9 cellular contexts compared by ENCODE assay signal in genomic region chr6:56749632-56750151, GRCh38.
DNase-seq lines count a peak whose midpoint lies in the region; ATAC-seq and TF ChIP-seq lines count a peak whose summit lies in the region.
"Had no signal": no experiment of that assay in that cellular context is flagged by ENCODE, and none has a peak within 500 bp of the region (broad histone marks: within the 10 kb centered on the region; RNA-seq: fewer than 3 reads in every experiment).

No MANE protein-coding gene starts in this region.

- peak; percentile 58 to 91 for ATAC-seq in activated naive CD4-positive, alpha-beta T cell treated with anti-CD3 and anti-CD28 coated beads, Interleukin-2, amount 50 U/mL, for 72 hours
- ATAC-seq in SK-N-SH treated with all-trans-retinoic acid at 6 μM for 48 hours (peak; percentile 68), thoracic aorta (ENCODE audit: insufficient number of reproducible peaks, low FRiP score, low read depth) (peak; percentile 63)

- H3K27ac ChIP-seq in thoracic aorta, result peak overlapping the region in 1 of 2 donors; percentile 55

- no peaks in the 10 kb centered on the region for H3K27me3 ChIP-seq in thoracic aorta (replicated peaks; ENCODE audit: insufficient read depth)

- H3K4me3 ChIP-seq in thoracic aorta, result no peak overlapping the region

- no peaks in the 10 kb centered on the region for H3K36me3 Mint-ChIP-seq in activated naive CD4-positive, alpha-beta T cell treated with anti-CD3 and anti-CD28 coated beads, Interleukin-2, amount 50 U/mL, for 72 hours

- peaks cover 36 to 55% of the 10 kb centered on the region in 2 donors for H3K4me1 ChIP-seq in thoracic aorta (ENCODE audit: control insufficient read depth in 1 of 2, low read depth in 2 of 2)

- no peak overlapping the region for H3K27ac Mint-ChIP-seq in activated naive CD4-positive, alpha-beta T cell treated with anti-CD3 and anti-CD28 coated beads, Interleukin-2, amount 50 U/mL, for 72 hours

- no peak for TF ChIP-seq CTCF in thoracic aorta (IDR thresholded peaks at IDR 0.05)

- no peaks in the 10 kb centered on the region for H3K9me3 Mint-ChIP-seq in activated naive CD4-positive, alpha-beta T cell treated with anti-CD3 and anti-CD28 coated beads, Interleukin-2, amount 50 U/mL, for 72 hours

- no peak for DNase-seq in activated naive CD4-positive, alpha-beta T cell treated with anti-CD3 and anti-CD28 coated beads, Interleukin-2, amount 50 U/mL, for 72 hours (ENCODE audit: low spot score in 2 of 2)
- no peak for DNase-seq in activated naive CD4-positive, alpha-beta T cell treated with Interleukin-2 at 50 U/mL for 16 hours
- DNase-seq in fibroblast of the conjunctiva (ENCODE audit: low read depth) (peak; percentile 23), thoracic aorta (ENCODE audit: low spot score) (peak; percentile 24), activated T-cell treated with anti-CD3 and anti-CD28 coated beads for 4 hours (no peak)
- no peak for DNase-seq in stimulated activated CD4-positive, alpha-beta T cell treated with anti-CD3 and anti-CD28 coated beads, Interleukin-1b, Interleukin-23, amount 100 ng/mL, for 48 hours
- DNase-seq in stimulated activated CD4-positive, alpha-beta T cell treated with anti-CD3 and anti-CD28 coated beads, Interleukin-2, amount 100 ng/mL, for 24 hours, result no peak
- DNase-seq: central memory CD4-positive, alpha-beta T cell had no signal

- no peaks in the 10 kb centered on the region for H3K9me3 ChIP-seq in thoracic aorta

- H3K36me3 ChIP-seq in thoracic aorta, result no peaks in the 10 kb centered on the region

TF ChIP-seq in SK-N-SH treated with all-trans-retinoic acid at 6 μM for 48 hours, 23 proteins besides CTCF, POLR2A, EP300 and RAD21:
- TF ChIP-seq TCF4 (CRISPR knock-in tag; IDR thresholded peaks at IDR 0.05; ENCODE audit: borderline replicate concordance), result no peak
- no peak for TF ChIP-seq SNAI2 (CRISPR knock-in tag; IDR thresholded peaks at IDR 0.05)

Comparison
In these comparisons a context has a peak if more than half of its experiments do, and no peak if none do; other contexts are left out.
1. DNase-seq: peak in fibroblast of the conjunctiva (single experiment) and thoracic aorta (single experiment); none in activated naive CD4-positive, alpha-beta T cell treated with anti-CD3 and anti-CD28 coated beads, Interleukin-2, amount 50 U/mL, for 72 hours (0 of 2), activated naive CD4-positive, alpha-beta T cell treated with Interleukin-2 at 50 U/mL for 16 hours (single experiment), stimulated activated CD4-positive, alpha-beta T cell treated with anti-CD3 and anti-CD28 coated beads, Interleukin-1b, Interleukin-23, amount 100 ng/mL, for 48 hours (single experiment), activated T-cell treated with anti-CD3 and anti-CD28 coated beads for 4 hours (single experiment) and stimulated activated CD4-positive, alpha-beta T cell treated with anti-CD3 and anti-CD28 coated beads, Interleukin-2, amount 100 ng/mL, for 24 hours (0 of 2).
2. Peak in every context shown above with its lines, with median percentiles within 50 percentile points of each other: ATAC-seq.